Comparison of ENCODE assay signal across 10 cellular contexts in the genomic region with DNA sequence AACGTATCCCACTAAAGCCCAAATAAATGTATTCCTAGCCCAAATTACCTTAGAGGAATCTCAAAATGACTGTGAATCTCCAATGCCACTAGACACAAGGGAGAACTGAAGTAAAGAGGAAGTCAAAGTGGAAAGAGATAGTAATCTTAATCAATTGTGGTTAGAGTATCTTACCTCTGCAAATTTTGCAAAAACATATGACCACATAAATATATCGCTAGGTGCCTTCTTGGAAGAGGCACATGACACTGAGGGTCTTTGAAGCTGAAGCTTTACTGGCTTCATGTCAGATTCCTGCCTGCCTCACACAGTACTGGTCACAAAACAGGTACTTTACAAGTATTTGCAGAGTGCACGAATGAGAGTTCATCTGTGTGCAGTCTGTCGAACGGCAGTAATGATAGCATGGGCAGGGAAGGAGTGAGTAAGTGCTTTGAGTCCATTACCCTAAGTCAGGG.
DNase-seq lines count a peak whose midpoint lies in the region; ATAC-seq and TF ChIP-seq lines count a peak whose summit lies in the region.
"Had no signal": no experiment of that assay in that cellular context is flagged by ENCODE, and none has a peak within 500 bp of the region (broad histone marks: within the 10 kb centered on the region; RNA-seq: fewer than 3 reads in every experiment).

No MANE protein-coding gene starts in this region.

- H3K27ac Mint-ChIP-seq in activated T-cell treated with anti-CD3 and anti-CD28 coated beads, Interleukin-2, amount 50 U/mL, for 24 hours, result peak overlapping the region; percentile 32
- no peak overlapping the region for H3K27ac Mint-ChIP-seq in chondrocyte (ENCODE audit: unreplicated experiment)

- DNase-seq in activated naive CD4-positive, alpha-beta T cell treated with Interleukin-2 at 50 U/mL for 16 hours, result peak; percentile 7
- no peak for DNase-seq in activated naive CD4-positive, alpha-beta T cell (lab: John Stamatoyannopoulos, UW)
- peak; percentile 88 for DNase-seq in KBM-7
- DNase-seq in activated T-cell treated with anti-CD3 and anti-CD28 coated beads, Interleukin-2, amount 50 U/mL, for 24 hours, result no peak
- DNase-seq in stimulated activated naive CD8-positive, alpha-beta T cell treated with anti-CD3 and anti-CD28 coated beads, Interleukin-15, Interleukin-2, amounts not matched to agents 100 U/mL and 50 U/mL, for 24 hours, result no peak
- no peak for DNase-seq in foreskin melanocyte
- DNase-seq in chondrocyte (ENCODE audit: low spot score), result no peak
- no peak for DNase-seq in DMS153 treated with DMSO at 0.1 percent for 48 hours (lab: John Stamatoyannopoulos, UW; ENCODE audit: unreplicated experiment)
- DNase-seq: kidney, retina had no signal

- peak; percentile 75 for ATAC-seq in stimulated activated naive CD8-positive, alpha-beta T cell treated with anti-CD3 and anti-CD28 coated beads, Interleukin-15, Interleukin-2, amounts not matched to agents 100 U/mL and 50 U/mL, for 24 hours

- peaks cover 61% of the 10 kb centered on the region for H3K4me1 Mint-ChIP-seq in activated T-cell treated with anti-CD3 and anti-CD28 coated beads, Interleukin-2, amount 50 U/mL, for 24 hours (ENCODE audit: low read depth)
- H3K4me1 Mint-ChIP-seq in chondrocyte (ENCODE audit: low read depth), result peaks cover 2% of the 10 kb centered on the region

- peaks cover 2% of the 10 kb centered on the region for H3K36me3 Mint-ChIP-seq in activated T-cell treated with anti-CD3 and anti-CD28 coated beads, Interleukin-2, amount 50 U/mL, for 24 hours (ENCODE audit: low read depth)
- peaks cover 9% of the 10 kb centered on the region for H3K36me3 Mint-ChIP-seq in chondrocyte (ENCODE audit: low read depth)

- H3K4me3 Mint-ChIP-seq in activated T-cell treated with anti-CD3 and anti-CD28 coated beads, Interleukin-2, amount 50 U/mL, for 24 hours, result peak overlapping the region; percentile 5
- H3K4me3 Mint-ChIP-seq in chondrocyte (ENCODE audit: unreplicated experiment), result no peak overlapping the region

- no peaks in the 10 kb centered on the region for H3K27me3 Mint-ChIP-seq in activated T-cell treated with anti-CD3 and anti-CD28 coated beads, Interleukin-2, amount 50 U/mL, for 24 hours
- no peaks in the 10 kb centered on the region for H3K27me3 Mint-ChIP-seq in chondrocyte (ENCODE audit: low read depth)

- peaks cover 20% of the 10 kb centered on the region for H3K9me3 Mint-ChIP-seq in activated T-cell treated with anti-CD3 and anti-CD28 coated beads, Interleukin-2, amount 50 U/mL, for 24 hours
- H3K9me3 Mint-ChIP-seq in chondrocyte (ENCODE audit: low read depth), result peaks cover 23% of the 10 kb centered on the region

- in situ Hi-C loops in KBM-7 (cut with MboI; ENCODE audit: low pct_unique_long_range_greater_than_20kb, low sequenced_read_pairs), result no loop called here

- TF ChIP-seq CTCF in chondrocyte (IDR thresholded peaks at IDR 0.05), result no peak

Comparison
In these comparisons a context has a peak if more than half of its experiments do, and no peak if none do; other contexts are left out.
1. DNase-seq: peak in activated naive CD4-positive, alpha-beta T cell treated with Interleukin-2 at 50 U/mL for 16 hours (single experiment) and KBM-7 (single experiment); none in activated naive CD4-positive, alpha-beta T cell (0 of 4), activated T-cell treated with anti-CD3 and anti-CD28 coated beads, Interleukin-2, amount 50 U/mL, for 24 hours (single experiment), stimulated activated naive CD8-positive, alpha-beta T cell treated with anti-CD3 and anti-CD28 coated beads, Interleukin-15, Interleukin-2, amounts not matched to agents 100 U/mL and 50 U/mL, for 24 hours (single experiment), foreskin melanocyte (single experiment), chondrocyte (single experiment) and DMS153 treated with DMSO at 0.1 percent for 48 hours (single experiment).